Comparison of ENCODE assay signal across 26 cellular contexts in genomic region chr14:72186461-72187035, GRCh38.
A peak's percentile ranks its signal among the peaks of the same experiment; 100 is the strongest.
DNase-seq lines count a peak whose midpoint lies in the region; ATAC-seq, FAIRE-seq and TF ChIP-seq lines count a peak whose summit lies in the region.
"Had no signal": no experiment of that assay in that cellular context is flagged by ENCODE, and none has a peak within 500 bp of the region (broad histone marks: within the 10 kb centered on the region; RNA-seq: fewer than 3 reads in every experiment).

No MANE protein-coding gene starts in this region.

- POLR2A ChIA-PET in RWPE1 (lab: Yijun Ruan, JAX; ENCODE audit: low non-redundant PET) = no interaction called here

- FAIRE-seq in HTR-8/SVneo (lab: Jason Lieb, UNC) = peak; percentile 9
- FAIRE-seq: small intestine had no signal

- H3K9me3 ChIP-seq in esophagus muscularis mucosa (no peaks in the 10 kb centered on the region), lower lobe of right lung (no peaks in the 10 kb centered on the region), subcutaneous abdominal adipose tissue (ENCODE audit: control insufficient read depth in 5 of 5, low read length in 5 of 5) (no peaks in the 10 kb centered on the region)

- H3K36me3 ChIP-seq in esophagus muscularis mucosa (no peaks in the 10 kb centered on the region), lower lobe of right lung (no peaks in the 10 kb centered on the region), subcutaneous abdominal adipose tissue (ENCODE audit: control insufficient read depth in 5 of 5, insufficient read depth in 5 of 5, low read length in 5 of 5) (no peaks in the 10 kb centered on the region)

- intact Hi-C loops in esophagus muscularis mucosa (cut with DNase I) (no loop called here), lower lobe of right lung (cut with DNase I) (no loop called here)

- H3K27me3 ChIP-seq in esophagus muscularis mucosa (no peaks in the 10 kb centered on the region), lower lobe of right lung (ENCODE audit: low read depth) (no peaks in the 10 kb centered on the region), subcutaneous abdominal adipose tissue (ENCODE audit: control insufficient read depth in 5 of 5, insufficient read depth in 4 of 5, low read length in 5 of 5) (no peaks in the 10 kb centered on the region)
- H3K27me3 ChIP-seq: foreskin keratinocyte had no signal

- DNase-seq in HTR-8/SVneo (ENCODE audit: insufficient read length, low spot score) = no peak
- DNase-seq in esophagus muscularis mucosa (ENCODE audit: extremely low spot score) = no peak
- DNase-seq in lower lobe of right lung = no peak
- DNase-seq in RWPE1 (ENCODE audit: low spot score) = no peak
- DNase-seq in GDM1 (lab: John Stamatoyannopoulos, UW) = no peak
- no peak for DNase-seq in DMS79 treated with DMSO at 0.1 percent for 48 hours (lab: John Stamatoyannopoulos, UW)
- DNase-seq: ACHN; activated CD4-positive, CD25-positive, alpha-beta regulatory T cell; activated CD8-positive, alpha-beta T cell treated with anti-CD3 and anti-CD28 coated beads, Interleukin-2, amount 10 ng/mL, durations not matched to agents 7 days and 5 days; activated naive CD4-positive, alpha-beta T cell treated with anti-CD3 and anti-CD28 coated beads, Interleukin-2, amount 50 U/mL, for 16 hours; activated T-cell treated with anti-CD3 and anti-CD28 coated beads, Interleukin-2, amount 50 U/mL, for 48 hours; dermis blood vessel endothelial cell; DMS 273 treated with DMSO at 0.1 percent for 48 hours; foreskin keratinocyte; HFFc6; KBM-7; left colon; NCI-H187 treated with DMSO at 0.1 percent for 48 hours; NCI-H226; small intestine; stimulated activated CD4-positive, alpha-beta T cell treated with anti-CD3 and anti-CD28 coated beads, Interleukin-4, amount 100 ng/mL, for 1 hour; stimulated activated naive CD8-positive, alpha-beta T cell treated with anti-CD3 and anti-CD28 coated beads, Interleukin-15, amount 100 ng/mL, for 72 hours; T-helper 2 cell had no signal

- CTCF ChIA-PET in RWPE1 (lab: Yijun Ruan, JAX) = interaction anchor here (0.5 kb wide), 1 partner anchor 897 kb away, joined by 4 read pairs; no protein-coding TSS in a partner anchor

- H3K4me1 ChIP-seq in esophagus muscularis mucosa (peaks cover 19 to 43% (median 32%) of the 10 kb centered on the region in 4 donors), lower lobe of right lung (no peaks in the 10 kb centered on the region), subcutaneous abdominal adipose tissue (ENCODE audit: control insufficient read depth in 5 of 5, insufficient read depth in 5 of 5, low read length in 5 of 5) (peaks cover 10 to 40% (median 31%) of the 10 kb centered on the region in 5 donors)
- H3K4me1 ChIP-seq: foreskin keratinocyte had no signal

- TF ChIP-seq CTCF in esophagus muscularis mucosa (IDR thresholded peaks at IDR 0.05) (no peak), lower lobe of right lung (IDR thresholded peaks at IDR 0.05) (no peak), RWPE1 (conservative IDR thresholded peaks at IDR 0.05; ENCODE audit: low read depth) (no peak)

- no peak for TF ChIP-seq EP300 in esophagus muscularis mucosa (IDR thresholded peaks at IDR 0.05)

- no peak for TF ChIP-seq POLR2A in esophagus muscularis mucosa (IDR thresholded peaks at IDR 0.05; ENCODE audit: low read depth)

- H3K4me3 ChIP-seq in esophagus muscularis mucosa (no peak overlapping the region), lower lobe of right lung (no peak overlapping the region), subcutaneous abdominal adipose tissue (ENCODE audit: low read depth in 1 of 5, low read length in 5 of 5) (peak overlapping the region in 1 of 5 donors; percentile 19)

- H3K9ac ChIP-seq in subcutaneous abdominal adipose tissue (ENCODE audit: low read length in 5 of 5) = no peak overlapping the region

- peak overlapping the region; percentile 28 to 62 (median 44) for H3K27ac ChIP-seq in esophagus muscularis mucosa (replicated peaks in 1 of 4)
- no peak overlapping the region for H3K27ac ChIP-seq in lower lobe of right lung
- H3K27ac ChIP-seq in subcutaneous abdominal adipose tissue (ENCODE audit: low read depth, low read length) = peak overlapping the region; percentile 51
- H3K27ac ChIP-seq in RWPE1 = no peak overlapping the region
- H3K27ac ChIP-seq: epithelial cell of prostate, foreskin keratinocyte had no signal

- ATAC-seq in lower lobe of right lung = peak; percentile 27 to 36
- no peak for ATAC-seq in HG02973 (IDR thresholded peaks at IDR 0.05; ENCODE audit: unreplicated experiment)
- ATAC-seq: activated CD8-positive, alpha-beta T cell treated with anti-CD3 and anti-CD28 coated beads, Interleukin-2, amount 10 ng/mL, durations not matched to agents 7 days and 5 days; foreskin keratinocyte; left colon; stimulated activated naive CD8-positive, alpha-beta T cell treated with anti-CD3 and anti-CD28 coated beads, Interleukin-15, amount 100 ng/mL, for 72 hours had no signal

- WGBS in esophagus muscularis mucosa = 18% methylated on average over 4 of the region's 4 CpGs

Comparison
In these comparisons a context has a peak if more than half of its experiments do, and no peak if none do; other contexts are left out.
1. H3K27ac ChIP-seq: peak in esophagus muscularis mucosa (4 of 4) and subcutaneous abdominal adipose tissue (single experiment); none in lower lobe of right lung (single experiment) and RWPE1 (single experiment).